ENCODE assay signal across 22 cellular contexts in genomic region chr7:21949522-21949921, GRCh38.
"Had no signal": no experiment of that assay in that cellular context is flagged by ENCODE, and none has a peak within 500 bp of the region (broad histone marks: within the 10 kb centered on the region; RNA-seq: fewer than 3 reads in every experiment).

No MANE protein-coding gene starts in this region.

- ATAC-seq: HepG2 had no signal

- H3K9ac ChIP-seq: KMS-11, SK-N-SH had no signal

- H3K4me2 ChIP-seq: KMS-11, SK-N-SH had no signal

- H3K9me3 ChIP-seq: SK-N-SH had no signal

- H3K27ac ChIP-seq: KMS-11 had no signal

- FAIRE-seq: HepG2, RCC 7860 had no signal

- DNase-seq: IMR-90, Kasumi-1, MM.1S, NCI-H1092 treated with DMSO at 0.1 percent for 48 hours, NCI-H1436, NCI-H1694, NCI-H187 treated with DMSO at 0.1 percent for 48 hours, NCI-H2029 treated with DMSO at 0.1 percent for 48 hours, NCI-H2171, NCI-H226, NCI-H446, NCI-H510A, NCI-H524 treated with DMSO at 0.1 percent for 48 hours, NCI-H774, Right ventricle myocardium superior, RPMI8226, SIG-M5, SK-N-SH, SW 1271 had no signal
